ENCODE assay signal across 8 cellular contexts in the genomic region with DNA sequence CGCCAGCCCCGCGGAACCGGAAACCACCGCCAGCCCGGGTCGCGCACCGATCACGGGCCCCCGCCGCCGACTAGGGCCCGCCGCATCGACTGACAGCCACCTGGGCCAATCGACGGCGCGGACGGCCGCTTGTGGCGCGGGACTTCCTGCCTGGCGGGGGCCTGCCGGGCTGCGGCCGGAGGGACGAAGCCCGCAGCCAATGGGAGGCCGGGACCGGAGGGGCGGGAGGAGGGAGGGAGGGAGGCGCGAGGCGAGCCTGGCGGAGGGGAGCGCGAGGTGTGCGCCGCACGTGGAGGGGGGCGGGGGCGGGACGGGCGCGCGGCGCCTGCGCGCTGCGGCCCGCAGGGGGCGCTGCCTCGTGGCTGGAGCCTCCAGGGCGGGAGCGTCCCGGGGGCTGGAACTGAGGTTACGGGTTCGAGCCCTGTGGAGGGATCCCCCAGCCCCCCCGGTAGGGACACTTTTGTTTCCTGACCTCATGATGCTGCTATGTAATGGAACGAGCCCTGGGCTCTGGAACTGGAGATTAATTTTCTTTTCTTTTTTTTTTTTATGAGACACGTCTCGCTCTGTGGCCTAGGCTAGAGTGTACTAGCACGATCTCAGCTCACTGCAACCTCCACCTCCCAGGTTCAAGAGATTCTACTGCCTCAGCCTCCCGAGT. TPM values are rescaled to one million over a fixed set of nuclear protein-coding genes. Genes with fewer than 3 reads are reported as not detected.
A peak's percentile ranks its signal among the peaks of the same experiment; 100 is the strongest.
DNase-seq lines count a peak whose midpoint lies in the region; ATAC-seq and TF ChIP-seq lines count a peak whose summit lies in the region.

A gene with protein sequence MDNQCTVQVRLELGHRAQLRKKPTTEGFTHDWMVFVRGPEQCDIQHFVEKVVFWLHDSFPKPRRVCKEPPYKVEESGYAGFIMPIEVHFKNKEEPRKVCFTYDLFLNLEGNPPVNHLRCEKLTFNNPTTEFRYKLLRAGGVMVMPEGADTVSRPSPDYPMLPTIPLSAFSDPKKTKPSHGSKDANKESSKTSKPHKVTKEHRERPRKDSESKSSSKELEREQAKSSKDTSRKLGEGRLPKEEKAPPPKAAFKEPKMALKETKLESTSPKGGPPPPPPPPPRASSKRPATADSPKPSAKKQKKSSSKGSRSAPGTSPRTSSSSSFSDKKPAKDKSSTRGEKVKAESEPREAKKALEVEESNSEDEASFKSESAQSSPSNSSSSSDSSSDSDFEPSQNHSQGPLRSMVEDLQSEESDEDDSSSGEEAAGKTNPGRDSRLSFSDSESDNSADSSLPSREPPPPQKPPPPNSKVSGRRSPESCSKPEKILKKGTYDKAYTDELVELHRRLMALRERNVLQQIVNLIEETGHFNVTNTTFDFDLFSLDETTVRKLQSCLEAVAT (minus strand): TSS at position 45 of the 661 bp plus-strand sequence. CDS start 191 bp downstream, outside the sequence.

- H3K4me2 ChIP-seq in neural cell (ENCODE audit: low read length), result peak within 1 kb of the TSS; percentile 78

- no peaks in the 10 kb centered on the region for H3K9me3 Mint-ChIP-seq in stimulated activated naive CD8-positive, alpha-beta T cell treated with anti-CD3 and anti-CD28 coated beads, Interleukin-15, amount 100 ng/mL, for 72 hours

- peak within 1 kb of the TSS; percentile 58 for H3K27ac ChIP-seq in neural cell (ENCODE audit: low read length)

- H3K9me2 ChIP-seq in neural cell (ENCODE audit: insufficient read depth, low read length), result no peaks in the 10 kb centered on the region

- peak within 1 kb of the TSS; percentile 90 for H3K9ac ChIP-seq in neural cell (ENCODE audit: low read length)

- H3K36me3 ChIP-seq in neural cell (ENCODE audit: insufficient read depth, low read length), result no peaks in the 10 kb centered on the region

- no peaks in the 10 kb centered on the region for H3K9me3 ChIP-seq in neural cell (ENCODE audit: low read length)

- TF ChIP-seq CTCF in neural cell (IDR thresholded peaks at IDR 0.05; ENCODE audit: poor library complexity, severe bottlenecking), result peak; percentile 72

- H3K4me1 Mint-ChIP-seq in stimulated activated naive CD8-positive, alpha-beta T cell treated with anti-CD3 and anti-CD28 coated beads, Interleukin-15, amount 100 ng/mL, for 72 hours, result peaks cover 41% of the 10 kb centered on the region

- no peak within 1 kb of the TSS for H2AFZ ChIP-seq in neural cell (ENCODE audit: low read depth, low read length)

- H3K27me3 ChIP-seq in neural cell (ENCODE audit: insufficient read depth, low read depth, low read length), result no peaks in the 10 kb centered on the region

- no peaks in the 10 kb centered on the region for H4K20me1 ChIP-seq in neural cell (ENCODE audit: insufficient read depth)

- TF ChIP-seq EP300 in neural cell (conservative IDR thresholded peaks at IDR 0.05; ENCODE audit: poor library complexity, severe bottlenecking), result no peak

- ATAC-seq in stimulated activated naive CD8-positive, alpha-beta T cell treated with anti-CD3 and anti-CD28 coated beads, Interleukin-15, amount 100 ng/mL, for 72 hours, result peak; percentile 96

- peak; percentile 94 for DNase-seq in ELF-1 (ENCODE audit: low read depth, low spot score)
- DNase-seq in H4 (ENCODE audit: low spot score), result peak; percentile 93
- DNase-seq in M059J (ENCODE audit: low read depth), result peak; percentile 95
- peak; percentile 75 for DNase-seq in SHP77 treated with DMSO at 0.1 percent for 48 hours (lab: John Stamatoyannopoulos, UW)
- peak; percentile 99 for DNase-seq in activated effector memory CD4-positive, alpha-beta T cell treated with anti-CD3 and anti-CD28 coated beads, Interleukin-2, amount 50 U/mL, for 16 hours
- DNase-seq in fibroblast of the conjunctiva (ENCODE audit: low read depth), result peak; percentile 93
- peak; percentile 95 to 97 for DNase-seq in stimulated activated naive CD8-positive, alpha-beta T cell treated with anti-CD3 and anti-CD28 coated beads, Interleukin-15, amount 100 ng/mL, for 72 hours

- no peaks in the 10 kb centered on the region for H3F3A ChIP-seq in neural cell (ENCODE audit: insufficient read depth, low read length, poor library complexity, severe bottlenecking)

- peaks cover 43% of the 10 kb centered on the region for H3K79me2 ChIP-seq in neural cell (replicated peaks; ENCODE audit: insufficient read depth, low read length)

- peak within 1 kb of the TSS; percentile 91 for H3K4me3 ChIP-seq in neural cell (ENCODE audit: low read length)

- H3K27ac Mint-ChIP-seq in stimulated activated naive CD8-positive, alpha-beta T cell treated with anti-CD3 and anti-CD28 coated beads, Interleukin-15, amount 100 ng/mL, for 72 hours, result peak within 1 kb of the TSS; percentile 94 to 98

- H3K27me3 Mint-ChIP-seq in stimulated activated naive CD8-positive, alpha-beta T cell treated with anti-CD3 and anti-CD28 coated beads, Interleukin-15, amount 100 ng/mL, for 72 hours, result no peaks in the 10 kb centered on the region

- H3K4me3 Mint-ChIP-seq in stimulated activated naive CD8-positive, alpha-beta T cell treated with anti-CD3 and anti-CD28 coated beads, Interleukin-15, amount 100 ng/mL, for 72 hours, result peak within 1 kb of the TSS; percentile 90 to 92

- TF ChIP-seq RAD21 in neural cell (conservative IDR thresholded peaks at IDR 0.05), result peak; percentile 55

TF ChIP-seq in neural cell, 6 proteins besides CTCF, POLR2A, EP300 and RAD21:
- TF ChIP-seq, protein P1, sequence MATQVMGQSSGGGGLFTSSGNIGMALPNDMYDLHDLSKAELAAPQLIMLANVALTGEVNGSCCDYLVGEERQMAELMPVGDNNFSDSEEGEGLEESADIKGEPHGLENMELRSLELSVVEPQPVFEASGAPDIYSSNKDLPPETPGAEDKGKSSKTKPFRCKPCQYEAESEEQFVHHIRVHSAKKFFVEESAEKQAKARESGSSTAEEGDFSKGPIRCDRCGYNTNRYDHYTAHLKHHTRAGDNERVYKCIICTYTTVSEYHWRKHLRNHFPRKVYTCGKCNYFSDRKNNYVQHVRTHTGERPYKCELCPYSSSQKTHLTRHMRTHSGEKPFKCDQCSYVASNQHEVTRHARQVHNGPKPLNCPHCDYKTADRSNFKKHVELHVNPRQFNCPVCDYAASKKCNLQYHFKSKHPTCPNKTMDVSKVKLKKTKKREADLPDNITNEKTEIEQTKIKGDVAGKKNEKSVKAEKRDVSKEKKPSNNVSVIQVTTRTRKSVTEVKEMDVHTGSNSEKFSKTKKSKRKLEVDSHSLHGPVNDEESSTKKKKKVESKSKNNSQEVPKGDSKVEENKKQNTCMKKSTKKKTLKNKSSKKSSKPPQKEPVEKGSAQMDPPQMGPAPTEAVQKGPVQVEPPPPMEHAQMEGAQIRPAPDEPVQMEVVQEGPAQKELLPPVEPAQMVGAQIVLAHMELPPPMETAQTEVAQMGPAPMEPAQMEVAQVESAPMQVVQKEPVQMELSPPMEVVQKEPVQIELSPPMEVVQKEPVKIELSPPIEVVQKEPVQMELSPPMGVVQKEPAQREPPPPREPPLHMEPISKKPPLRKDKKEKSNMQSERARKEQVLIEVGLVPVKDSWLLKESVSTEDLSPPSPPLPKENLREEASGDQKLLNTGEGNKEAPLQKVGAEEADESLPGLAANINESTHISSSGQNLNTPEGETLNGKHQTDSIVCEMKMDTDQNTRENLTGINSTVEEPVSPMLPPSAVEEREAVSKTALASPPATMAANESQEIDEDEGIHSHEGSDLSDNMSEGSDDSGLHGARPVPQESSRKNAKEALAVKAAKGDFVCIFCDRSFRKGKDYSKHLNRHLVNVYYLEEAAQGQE (IDR thresholded peaks at IDR 0.05; ENCODE audit: borderline replicate concordance), result no peak
- TF ChIP-seq MXI1 (conservative IDR thresholded peaks at IDR 0.05; ENCODE audit: poor library complexity, severe bottlenecking) (peak; percentile 83), SMC3 (conservative IDR thresholded peaks at IDR 0.05; ENCODE audit: poor library complexity) (peak; percentile 71), POLR2AphosphoS5 (IDR thresholded peaks at IDR 0.05) (peak; percentile 59), EZH2 (IDR thresholded peaks at IDR 0.05; ENCODE audit: borderline replicate concordance, insufficient read depth, low read length, poor library complexity, severe bottlenecking) (no peak), TAF1 (IDR thresholded peaks at IDR 0.05; ENCODE audit: low read depth) (no peak)
TF ChIP-seq in neural cell: peak in this region for 3.

RNA-seq across cellular contexts. Expression of the gene that starts here (rescaled TPM):
- total RNA-seq in H4 (2014; rRNA removed; shearing (Covaris generic)), result 8.1 and 9.6 TPM in 2 replicates
- 15.2 and 22.6 TPM in 2 replicates for total RNA-seq in M059J (2014; rRNA removed; shearing (Covaris generic))
- 34.0 and 39.3 TPM in 2 replicates for polyA plus RNA-seq in neural cell
- 32.0 and 43.3 TPM in 2 replicates for polyA minus RNA-seq in neural cell

Comparison
In these comparisons a context has a peak if more than half of its experiments do, and no peak if none do; other contexts are left out.
1. Peak in every context shown above with its lines: DNase-seq, ATAC-seq, H3K4me3 ChIP-seq and H3K27ac ChIP-seq.